11 cellular contexts compared by ENCODE assay signal in the genomic region with DNA sequence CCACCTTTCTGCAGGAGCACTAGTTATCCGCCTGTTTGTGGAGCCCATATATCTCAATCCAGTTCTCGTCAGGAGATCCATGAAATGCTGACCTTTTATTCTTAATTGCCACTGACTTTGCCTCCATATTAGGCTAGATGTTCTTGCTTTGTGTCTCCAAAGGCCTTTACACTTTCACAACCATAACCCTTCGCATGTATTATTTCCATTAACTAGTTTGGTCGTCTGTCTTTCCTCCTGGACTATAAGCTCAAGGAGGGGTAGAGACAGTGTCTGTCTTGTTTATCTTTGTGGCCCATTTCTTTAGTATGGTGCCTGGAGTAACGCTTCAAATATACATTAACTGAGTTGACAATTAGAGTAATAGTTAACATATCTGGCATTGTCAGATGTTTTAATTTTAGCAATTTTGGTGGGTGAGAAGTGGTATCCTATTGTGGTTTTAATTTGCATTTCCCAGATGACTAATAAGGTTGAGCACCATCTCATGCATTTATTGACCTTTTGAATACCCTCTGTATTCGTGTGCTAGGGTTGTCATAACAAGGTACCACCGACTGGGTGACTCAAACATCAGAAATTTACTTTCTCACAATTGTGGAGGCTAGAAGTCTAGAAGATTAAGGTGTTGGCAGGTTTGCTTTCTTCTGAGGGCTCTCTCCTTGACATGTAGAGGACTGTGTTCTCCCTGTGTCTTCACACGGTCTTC. TPM values are rescaled to one million over a fixed set of nuclear protein-coding genes. Genes with fewer than 3 reads are reported as not detected.
A peak's percentile ranks its signal among the peaks of the same experiment; 100 is the strongest.
DNase-seq lines count a peak whose midpoint lies in the region; ATAC-seq and FAIRE-seq lines count a peak whose summit lies in the region.
"Had no signal": no experiment of that assay in that cellular context is flagged by ENCODE, and none has a peak within 500 bp of the region (broad histone marks: within the 10 kb centered on the region; RNA-seq: fewer than 3 reads in every experiment).

No MANE protein-coding gene starts in this region.

- H3K36me3 ChIP-seq in SJCRH30: no peaks in the 10 kb centered on the region
- H3K36me3 ChIP-seq: HAP-1 had no signal

- no peak for FAIRE-seq in urothelium cell line (lab: Jason Lieb, UNC)

- no peak overlapping the region for H3K27ac ChIP-seq in SJCRH30
- H3K27ac ChIP-seq: VCaP had no signal

- no peaks in the 10 kb centered on the region for H3K4me1 ChIP-seq in SJCRH30
- H3K4me1 ChIP-seq: HAP-1 had no signal

- CTCF ChIA-PET in activated naive CD4-positive, alpha-beta T cell treated with anti-CD3 and anti-CD28 coated beads, Interleukin-2, amount 10 ng/mL, durations not matched to agents 7 days and 5 days (lab: Charles Lee): interaction anchor here (0.7 to 1.7 kb wide), 4 partner anchors 9 to 74 kb away, joined by 3 to 4 read pairs (median 4); no protein-coding TSS in a partner anchor

- no peaks in the 10 kb centered on the region for H3K9me3 ChIP-seq in SJCRH30 (replicated peaks)
- H3K9me3 ChIP-seq: HAP-1 had no signal

- H3K4me1 Mint-ChIP-seq in activated naive CD4-positive, alpha-beta T cell treated with anti-CD3 and anti-CD28 coated beads, Interleukin-2, amount 10 ng/mL, durations not matched to agents 7 days and 5 days: peaks cover 7% of the 10 kb centered on the region
- peaks cover 11% of the 10 kb centered on the region for H3K4me1 Mint-ChIP-seq in T-helper 2 cell treated with Interferon-gamma antibody and Interleukin-4, amounts not matched to agents 5 μg/mL and 100 μg/mL, for 36 hours (ENCODE audit: low read depth)

- no peak for DNase-seq in activated naive CD4-positive, alpha-beta T cell treated with anti-CD3 and anti-CD28 coated beads, Interleukin-2, amount 50 U/mL, for 72 hours (ENCODE audit: low spot score in 2 of 2)
- no peak for DNase-seq in activated naive CD4-positive, alpha-beta T cell treated with anti-CD3 and anti-CD28 coated beads, Interleukin-2, amount 10 ng/mL, durations not matched to agents 7 days and 5 days
- peak; percentile 26 for DNase-seq in T-helper 2 cell treated with Interferon-gamma antibody and Interleukin-4, amounts not matched to agents 5 μg/mL and 100 μg/mL, for 36 hours (ENCODE audit: low spot score)
- peak; percentile 9 for DNase-seq in urothelium cell line (ENCODE audit: low spot score)
- DNase-seq in SJCRH30: no peak
- DNase-seq in NCI-H2227 treated with DMSO at 0.1 percent for 48 hours (lab: John Stamatoyannopoulos, UW): no peak
- DNase-seq in SW 1271 (lab: John Stamatoyannopoulos, UW): no peak
- DNase-seq: stimulated activated CD4-positive, alpha-beta T cell treated with anti-CD3 and anti-CD28 coated beads, Interleukin-12 subunit alpha, Interleukin-12 subunit beta, amount 100 ng/mL, for 4 hours had no signal

- H3K27ac Mint-ChIP-seq in activated naive CD4-positive, alpha-beta T cell treated with anti-CD3 and anti-CD28 coated beads, Interleukin-2, amount 50 U/mL, for 72 hours: peak overlapping the region; percentile 91 to 96
- no peak overlapping the region for H3K27ac Mint-ChIP-seq in activated naive CD4-positive, alpha-beta T cell treated with anti-CD3 and anti-CD28 coated beads, Interleukin-2, amount 10 ng/mL, durations not matched to agents 7 days and 5 days
- no peak overlapping the region for H3K27ac Mint-ChIP-seq in T-helper 2 cell treated with Interferon-gamma antibody and Interleukin-4, amounts not matched to agents 5 μg/mL and 100 μg/mL, for 36 hours

- H3K9me3 Mint-ChIP-seq in activated naive CD4-positive, alpha-beta T cell treated with anti-CD3 and anti-CD28 coated beads, Interleukin-2, amount 50 U/mL, for 72 hours: peaks cover 5 to 16% of the 10 kb centered on the region in 2 donors
- peaks cover 1% of the 10 kb centered on the region for H3K9me3 Mint-ChIP-seq in activated naive CD4-positive, alpha-beta T cell treated with anti-CD3 and anti-CD28 coated beads, Interleukin-2, amount 10 ng/mL, durations not matched to agents 7 days and 5 days
- peaks cover 2% of the 10 kb centered on the region for H3K9me3 Mint-ChIP-seq in T-helper 2 cell treated with Interferon-gamma antibody and Interleukin-4, amounts not matched to agents 5 μg/mL and 100 μg/mL, for 36 hours

- H3K4me3 ChIP-seq in SJCRH30: no peak overlapping the region
- H3K4me3 ChIP-seq: HAP-1 had no signal

- H3K27me3 Mint-ChIP-seq in activated naive CD4-positive, alpha-beta T cell treated with anti-CD3 and anti-CD28 coated beads, Interleukin-2, amount 10 ng/mL, durations not matched to agents 7 days and 5 days: peaks cover 3% of the 10 kb centered on the region
- H3K27me3 Mint-ChIP-seq in T-helper 2 cell treated with Interferon-gamma antibody and Interleukin-4, amounts not matched to agents 5 μg/mL and 100 μg/mL, for 36 hours (ENCODE audit: low read depth): no peaks in the 10 kb centered on the region

- no peak overlapping the region for H3K4me3 Mint-ChIP-seq in activated naive CD4-positive, alpha-beta T cell treated with anti-CD3 and anti-CD28 coated beads, Interleukin-2, amount 10 ng/mL, durations not matched to agents 7 days and 5 days
- no peak overlapping the region for H3K4me3 Mint-ChIP-seq in T-helper 2 cell treated with Interferon-gamma antibody and Interleukin-4, amounts not matched to agents 5 μg/mL and 100 μg/mL, for 36 hours

- peaks cover 3 to 46% of the 10 kb centered on the region in 2 donors for H3K36me3 Mint-ChIP-seq in activated naive CD4-positive, alpha-beta T cell treated with anti-CD3 and anti-CD28 coated beads, Interleukin-2, amount 50 U/mL, for 72 hours
- no peaks in the 10 kb centered on the region for H3K36me3 Mint-ChIP-seq in activated naive CD4-positive, alpha-beta T cell treated with anti-CD3 and anti-CD28 coated beads, Interleukin-2, amount 10 ng/mL, durations not matched to agents 7 days and 5 days
- H3K36me3 Mint-ChIP-seq in T-helper 2 cell treated with Interferon-gamma antibody and Interleukin-4, amounts not matched to agents 5 μg/mL and 100 μg/mL, for 36 hours (ENCODE audit: low read depth): no peaks in the 10 kb centered on the region

- peak; percentile 98 to 99 for ATAC-seq in activated naive CD4-positive, alpha-beta T cell treated with anti-CD3 and anti-CD28 coated beads, Interleukin-2, amount 50 U/mL, for 72 hours
- ATAC-seq in HG02870 (IDR thresholded peaks at IDR 0.05; ENCODE audit: unreplicated experiment): peak; percentile 85

- H3K27me3 ChIP-seq in SJCRH30: no peaks in the 10 kb centered on the region

RNA-seq across cellular contexts. Expression of a gene that starts 21.7 kb away (rescaled TPM):
- 100 to 1,000 TPM in 1 of 2 donors, 10 to 100 TPM in 1; 29.5 to 123 TPM for total RNA-seq in activated naive CD4-positive, alpha-beta T cell treated with anti-CD3 and anti-CD28 coated beads, Interleukin-2, amount 50 U/mL, for 72 hours
- not detected in 2 replicates for total RNA-seq in SJCRH30 (2014; rRNA removed; shearing (Covaris generic))

Comparison
In these comparisons a context has a peak if more than half of its experiments do, and no peak if none do; other contexts are left out.
1. H3K27ac Mint-ChIP-seq: peak in activated naive CD4-positive, alpha-beta T cell treated with anti-CD3 and anti-CD28 coated beads, Interleukin-2, amount 50 U/mL, for 72 hours (2 of 2); none in activated naive CD4-positive, alpha-beta T cell treated with anti-CD3 and anti-CD28 coated beads, Interleukin-2, amount 10 ng/mL, durations not matched to agents 7 days and 5 days (single experiment) and T-helper 2 cell treated with Interferon-gamma antibody and Interleukin-4, amounts not matched to agents 5 μg/mL and 100 μg/mL, for 36 hours (single experiment).
2. DNase-seq: peak in T-helper 2 cell treated with Interferon-gamma antibody and Interleukin-4, amounts not matched to agents 5 μg/mL and 100 μg/mL, for 36 hours (single experiment) and urothelium cell line (single experiment); none in activated naive CD4-positive, alpha-beta T cell treated with anti-CD3 and anti-CD28 coated beads, Interleukin-2, amount 50 U/mL, for 72 hours (0 of 2), activated naive CD4-positive, alpha-beta T cell treated with anti-CD3 and anti-CD28 coated beads, Interleukin-2, amount 10 ng/mL, durations not matched to agents 7 days and 5 days (single experiment), SJCRH30 (0 of 2), NCI-H2227 treated with DMSO at 0.1 percent for 48 hours (single experiment) and SW 1271 (0 of 2).
3. RNA of a gene that starts 21.7 kb away (total RNA-seq): 29.5 to 123 TPM in activated naive CD4-positive, alpha-beta T cell treated with anti-CD3 and anti-CD28 coated beads, Interleukin-2, amount 50 U/mL, for 72 hours; not detected in SJCRH30; every median in the first group is over 10 times any median in the second.